Comparison of ENCODE assay signal across 12 cellular contexts in the genomic region with DNA sequence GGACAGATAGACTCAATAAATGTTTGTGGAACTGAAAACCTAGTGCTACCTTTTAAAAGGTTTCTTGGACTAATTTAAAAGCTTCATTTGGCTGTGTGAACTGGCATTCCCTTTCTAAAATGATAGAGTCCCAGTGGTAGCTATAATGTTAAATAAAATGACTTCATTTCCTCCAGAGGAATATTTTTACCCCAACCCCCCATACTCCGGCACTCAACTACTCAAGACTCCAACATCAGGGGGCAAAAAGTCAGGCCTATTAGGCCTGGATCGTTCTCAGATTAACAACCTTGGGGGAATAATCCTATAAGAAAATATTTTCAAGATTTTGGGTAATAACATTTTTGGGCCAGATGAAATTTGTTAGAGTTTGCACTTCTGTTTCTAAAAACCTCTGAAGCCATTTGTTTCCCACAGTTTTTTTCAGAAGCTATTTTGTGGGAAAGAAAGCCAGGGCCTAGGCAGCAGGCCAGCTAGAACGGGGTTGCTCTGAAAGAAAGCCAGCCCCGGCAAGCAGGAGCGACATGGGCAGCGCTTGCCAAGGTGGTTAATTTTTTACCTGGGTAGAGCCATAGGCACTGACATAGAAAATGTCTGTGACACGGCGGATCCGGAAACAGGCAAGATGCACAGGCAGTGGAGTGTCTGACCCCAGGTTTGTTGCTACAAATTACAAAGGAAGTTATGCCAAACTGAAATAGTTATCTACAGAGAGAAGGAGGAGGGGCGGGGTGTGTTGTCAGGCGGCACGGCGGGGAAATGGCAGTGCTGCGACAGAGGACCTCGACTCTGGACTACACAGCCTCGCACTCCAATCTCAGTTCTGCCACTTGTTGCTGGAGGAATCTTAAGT.
DNase-seq lines count a peak whose midpoint lies in the region; ATAC-seq and TF ChIP-seq lines count a peak whose summit lies in the region.
"Had no signal": no experiment of that assay in that cellular context is flagged by ENCODE, and none has a peak within 500 bp of the region (broad histone marks: within the 10 kb centered on the region; RNA-seq: fewer than 3 reads in every experiment).

No MANE protein-coding gene starts in this region.

- no peaks in the 10 kb centered on the region for H3K27me3 Mint-ChIP-seq in MCF 10A (ENCODE audit: insufficient read depth, unreplicated experiment)
- peaks cover 7% of the 10 kb centered on the region for H3K27me3 Mint-ChIP-seq in activated T-cell treated with anti-CD3 and anti-CD28 coated beads, Interleukin-2, amount 50 U/mL, for 72 hours (ENCODE audit: low read depth)
- H3K27me3 Mint-ChIP-seq: B cell had no signal

- H3K4me3 ChIP-seq in breast epithelium (peak overlapping the region in 2 of 3 donors; percentile 28 to 51), esophagus squamous epithelium (peak overlapping the region in 2 of 4 donors; percentile 0 to 37), mucosa of stomach (ENCODE audit: low read length) (no peak overlapping the region)

- no TSS peak for BruUV-seq in MCF 10A (replicated peaks; lab: Mats Ljungman, UMichigan)

- TF ChIP-seq CTCF in breast epithelium (IDR thresholded peaks at IDR 0.05) (no peak), MCF 10A (IDR thresholded peaks at IDR 0.05; ENCODE audit: unreplicated experiment) (no peak), esophagus squamous epithelium (IDR thresholded peaks at IDR 0.05) (no peak)

- 31 to 33% methylated on average over 16 of the region's 16 CpGs for WGBS in esophagus squamous epithelium, 2 donors

- TF ChIP-seq POLR2A in breast epithelium (IDR thresholded peaks at IDR 0.05) (no peak), esophagus squamous epithelium (IDR thresholded peaks at IDR 0.05) (no peak)

- H3K9ac ChIP-seq in mucosa of stomach (ENCODE audit: low read length): peak overlapping the region; percentile 67

- H3K9me3 Mint-ChIP-seq in MCF 10A (ENCODE audit: unreplicated experiment): no peaks in the 10 kb centered on the region
- H3K9me3 Mint-ChIP-seq in activated T-cell treated with anti-CD3 and anti-CD28 coated beads, Interleukin-2, amount 50 U/mL, for 72 hours: peaks cover 0 to under 1% of the 10 kb centered on the region in 2 donors

- no peak overlapping the region for H3K4me3 Mint-ChIP-seq in MCF 10A (ENCODE audit: unreplicated experiment)
- H3K4me3 Mint-ChIP-seq in activated T-cell treated with anti-CD3 and anti-CD28 coated beads, Interleukin-2, amount 50 U/mL, for 72 hours: no peak overlapping the region
- H3K4me3 Mint-ChIP-seq: B cell had no signal

- no peaks in the 10 kb centered on the region for H3K36me3 ChIP-seq in breast epithelium
- H3K36me3 ChIP-seq in esophagus squamous epithelium: no peaks in the 10 kb centered on the region
- H3K36me3 ChIP-seq in mucosa of stomach (ENCODE audit: control insufficient read depth, insufficient read depth, low read length): no peaks in the 10 kb centered on the region

- no peaks in the 10 kb centered on the region for H3K36me3 Mint-ChIP-seq in MCF 10A (ENCODE audit: insufficient read depth, unreplicated experiment)
- no peaks in the 10 kb centered on the region for H3K36me3 Mint-ChIP-seq in activated T-cell treated with anti-CD3 and anti-CD28 coated beads, Interleukin-2, amount 50 U/mL, for 72 hours (ENCODE audit: insufficient read depth in 2 of 2)

- H3K27ac Mint-ChIP-seq in MCF 10A (ENCODE audit: low read depth, unreplicated experiment): no peak overlapping the region
- H3K27ac Mint-ChIP-seq in activated T-cell treated with anti-CD3 and anti-CD28 coated beads, Interleukin-2, amount 50 U/mL, for 72 hours: no peak overlapping the region
- H3K27ac Mint-ChIP-seq: B cell had no signal

- peak; percentile 54 to 56 for DNase-seq in breast epithelium (ENCODE audit: low spot score in 2 of 2)
- DNase-seq in MCF 10A (ENCODE audit: unreplicated experiment): no peak
- no peak for DNase-seq in esophagus squamous epithelium (lab: John Stamatoyannopoulos, UW)
- no peak for DNase-seq in retina
- DNase-seq in SIG-M5 treated with dmso at 0.1 percent for 504 hours (lab: John Stamatoyannopoulos, UW; ENCODE audit: unreplicated experiment): no peak
- no peak for DNase-seq in iPS-NIHi7 (ENCODE audit: extremely low spot score)
- no peak for DNase-seq in activated T-cell treated with anti-CD3 and anti-CD28 coated beads, Interleukin-2, amount 50 U/mL, for 72 hours
- DNase-seq: effector CD8-positive, alpha-beta T cell; Kasumi-1; T-helper 9 cell had no signal

- peaks cover 6% of the 10 kb centered on the region for H3K4me1 Mint-ChIP-seq in MCF 10A (ENCODE audit: insufficient read depth, unreplicated experiment)
- H3K4me1 Mint-ChIP-seq in activated T-cell treated with anti-CD3 and anti-CD28 coated beads, Interleukin-2, amount 50 U/mL, for 72 hours (ENCODE audit: low read depth): no peaks in the 10 kb centered on the region
- H3K4me1 Mint-ChIP-seq: B cell had no signal

- no peaks in the 10 kb centered on the region for H3K9me3 ChIP-seq in breast epithelium
- no peaks in the 10 kb centered on the region for H3K9me3 ChIP-seq in esophagus squamous epithelium
- H3K9me3 ChIP-seq in mucosa of stomach (ENCODE audit: control insufficient read depth, low read length): no peaks in the 10 kb centered on the region

- H3K4me1 ChIP-seq in breast epithelium (peaks cover 0 to 16% of the 10 kb centered on the region in 2 donors), esophagus squamous epithelium (peaks cover 17 to 48% (median 22%) of the 10 kb centered on the region in 3 donors), mucosa of stomach (ENCODE audit: control insufficient read depth, insufficient read depth, low read length) (peaks cover 61% of the 10 kb centered on the region)

- CTCF ChIA-PET in MCF 10A (lab: Yijun Ruan, JAX): interaction anchor here (0.7 kb wide), 1 partner anchor 47 kb away, joined by 3 read pairs; no protein-coding TSS in a partner anchor

- H3K27ac ChIP-seq in breast epithelium: peak overlapping the region; percentile 90 to 95
- peak overlapping the region; percentile 72 to 90 (median 78) for H3K27ac ChIP-seq in esophagus squamous epithelium

- no peaks in the 10 kb centered on the region for H3K27me3 ChIP-seq in breast epithelium
- no peaks in the 10 kb centered on the region for H3K27me3 ChIP-seq in esophagus squamous epithelium
- H3K27me3 ChIP-seq in mucosa of stomach (ENCODE audit: control insufficient read depth, insufficient read depth, low read length): no peaks in the 10 kb centered on the region

- intact Hi-C loops in breast epithelium (cut with DNase I; ENCODE audit: low total_unique reads): no loop called here
- intact Hi-C loops in MCF 10A (cut with micrococcal nuclease): no loop called here
- intact Hi-C loops in esophagus squamous epithelium (cut with DNase I): no loop called here

- POLR2A ChIA-PET in MCF 10A (lab: Yijun Ruan, JAX): no interaction called here

- no peak for ATAC-seq in activated T-cell treated with anti-CD3 and anti-CD28 coated beads, Interleukin-2, amount 50 U/mL, for 72 hours (replicated peaks in 1 of 2)

Comparison
In these comparisons a context has a peak if more than half of its experiments do, and no peak if none do; other contexts are left out.
1. DNase-seq: peak in breast epithelium (2 of 2); none in MCF 10A (single experiment), esophagus squamous epithelium (single experiment), retina (single experiment), SIG-M5 treated with dmso at 0.1 percent for 504 hours (single experiment), iPS-NIHi7 (single experiment) and activated T-cell treated with anti-CD3 and anti-CD28 coated beads, Interleukin-2, amount 50 U/mL, for 72 hours (0 of 2).